16 cellular contexts compared by ENCODE assay signal in the genomic region with DNA sequence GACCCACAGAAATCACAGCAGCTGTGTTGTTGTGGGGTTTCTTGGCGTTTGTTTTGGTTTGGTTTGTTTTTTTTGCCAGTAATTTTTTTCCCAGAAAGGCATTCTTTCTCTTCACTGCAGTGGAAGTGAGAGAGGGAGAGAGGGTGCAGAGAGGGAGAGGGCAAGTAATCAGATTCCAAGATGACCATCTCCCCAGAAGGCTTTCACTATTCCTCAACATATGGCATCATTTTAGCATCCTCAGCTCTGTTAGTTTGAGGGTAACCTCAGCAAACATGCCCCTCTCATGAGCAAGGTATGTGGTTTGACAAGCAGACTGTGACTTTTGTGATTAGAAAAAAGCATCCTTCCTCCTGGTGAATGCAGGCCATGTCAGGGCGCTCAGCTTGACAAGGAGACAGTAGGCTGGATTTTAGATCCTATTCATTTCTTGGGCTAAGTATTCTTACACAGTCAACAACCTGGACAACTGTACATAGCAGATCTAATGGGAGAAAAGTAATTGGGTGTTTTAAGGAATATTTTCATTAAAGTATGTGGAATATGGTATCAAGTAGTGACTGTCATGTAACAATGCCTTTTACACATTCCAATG.
"Had no signal": no experiment of that assay in that cellular context is flagged by ENCODE, and none has a peak within 500 bp of the region (broad histone marks: within the 10 kb centered on the region; RNA-seq: fewer than 3 reads in every experiment).

No MANE protein-coding gene starts in this region.

- H3K27me3 Mint-ChIP-seq: activated CD4-positive, alpha-beta T cell treated with anti-CD3 and anti-CD28 coated beads for 36 hours; activated CD8-positive, alpha-beta T cell treated with anti-CD3 and anti-CD28 coated beads for 36 hours had no signal

- H3K36me3 Mint-ChIP-seq: neural progenitor cell had no signal

- ATAC-seq: activated CD4-positive, alpha-beta T cell treated with anti-CD3 and anti-CD28 coated beads for 36 hours; activated CD8-positive, alpha-beta T cell treated with anti-CD3 and anti-CD28 coated beads for 36 hours; activated T-cell treated with anti-CD3 and anti-CD28 coated beads, Interleukin-2, amount 50 U/mL, for 72 hours; gastrocnemius medialis had no signal

- H3K4me3 Mint-ChIP-seq: activated CD4-positive, alpha-beta T cell treated with anti-CD3 and anti-CD28 coated beads for 36 hours; activated CD8-positive, alpha-beta T cell treated with anti-CD3 and anti-CD28 coated beads for 36 hours; activated naive CD8-positive, alpha-beta T cell treated with anti-CD3 and anti-CD28 coated beads, Interleukin-2, amount 10 ng/mL, durations not matched to agents 7 days and 5 days; activated T-cell treated with anti-CD3 and anti-CD28 coated beads, Interleukin-2, amount 50 U/mL, for 72 hours; neural progenitor cell had no signal

- H3K4me1 Mint-ChIP-seq: activated naive CD8-positive, alpha-beta T cell treated with anti-CD3 and anti-CD28 coated beads, Interleukin-2, amount 10 ng/mL, durations not matched to agents 7 days and 5 days; neural progenitor cell had no signal

- DNase-seq: activated CD4-positive, alpha-beta T cell treated with anti-CD3 and anti-CD28 coated beads for 36 hours; activated CD8-positive, alpha-beta memory T cell treated with anti-CD3 and anti-CD28 coated beads, Interleukin-2, amount 50 U/mL, for 4 hours; activated CD8-positive, alpha-beta T cell treated with anti-CD3 and anti-CD28 coated beads for 36 hours; activated naive CD8-positive, alpha-beta T cell treated with anti-CD3 and anti-CD28 coated beads, Interleukin-2, amount 10 ng/mL, durations not matched to agents 7 days and 5 days; activated T-cell treated with anti-CD3 and anti-CD28 coated beads, Interleukin-2, amount 50 U/mL, for 72 hours; anterior cingulate cortex; colonic mucosa; effector CD4-positive, alpha-beta T cell; gastrocnemius medialis; kidney; pancreas; stimulated activated CD4-positive, alpha-beta T cell treated with anti-CD3 and anti-CD28 coated beads, Interleukin-15, amount 100 ng/mL, for 24 hours; stimulated activated CD4-positive, alpha-beta T cell treated with anti-CD3 and anti-CD28 coated beads, Interleukin-4, amount 100 ng/mL, for 24 hours; stomach; T1000 had no signal

- H3K9me3 Mint-ChIP-seq: neural progenitor cell had no signal

- H3K27ac Mint-ChIP-seq: activated CD4-positive, alpha-beta T cell treated with anti-CD3 and anti-CD28 coated beads for 36 hours; activated CD8-positive, alpha-beta T cell treated with anti-CD3 and anti-CD28 coated beads for 36 hours; activated naive CD8-positive, alpha-beta T cell treated with anti-CD3 and anti-CD28 coated beads, Interleukin-2, amount 10 ng/mL, durations not matched to agents 7 days and 5 days; activated T-cell treated with anti-CD3 and anti-CD28 coated beads, Interleukin-2, amount 50 U/mL, for 72 hours; neural progenitor cell had no signal
